Comparison of ENCODE assay signal across 13 cellular contexts in genomic region chr15:29736745-29737023, GRCh38.
DNase-seq lines count a peak whose midpoint lies in the region; ATAC-seq, FAIRE-seq and TF ChIP-seq lines count a peak whose summit lies in the region.
"Had no signal": no experiment of that assay in that cellular context is flagged by ENCODE, and none has a peak within 500 bp of the region (broad histone marks: within the 10 kb centered on the region; RNA-seq: fewer than 3 reads in every experiment).

No MANE protein-coding gene starts in this region.

- in situ Hi-C loops in ACHN (cut with HindIII; ENCODE audit: low pct_ligation_motif_present, low pct_unique_long_range_greater_than_20kb, low sequenced_read_pairs) = no loop called here

- H3K4me3 ChIP-seq in bronchial epithelial cell (ENCODE audit: low read depth, low read length) (no peak overlapping the region), kidney epithelial cell (ENCODE audit: low read depth, low read length) (no peak overlapping the region), testis (no peak overlapping the region)
- H3K4me3 ChIP-seq: GM12878 had no signal

- peaks cover 8% of the 10 kb centered on the region for H3K4me1 Mint-ChIP-seq in activated T-cell treated with anti-CD3 and anti-CD28 coated beads, Interleukin-2, amount 50 U/mL, for 72 hours (ENCODE audit: low read depth)

- H3K27ac Mint-ChIP-seq in activated T-cell treated with anti-CD3 and anti-CD28 coated beads, Interleukin-2, amount 50 U/mL, for 72 hours = no peak overlapping the region

- no peaks in the 10 kb centered on the region for H3K9me3 ChIP-seq in testis

- peak; percentile 76 for DNase-seq in ACHN
- DNase-seq in HTR-8/SVneo (ENCODE audit: insufficient read length, low spot score) = peak; percentile 26
- peak; percentile 81 for DNase-seq in bronchial epithelial cell (ENCODE audit: low read depth)
- DNase-seq in kidney epithelial cell (ENCODE audit: low read depth) = peak; percentile 50
- no peak for DNase-seq in activated effector memory CD4-positive, alpha-beta T cell treated with anti-CD3 and anti-CD28 coated beads, Interleukin-2, amount 50 U/mL, for 16 hours
- no peak for DNase-seq in activated CD4-positive, alpha-beta T cell treated with anti-CD3 and anti-CD28 coated beads for 48 hours
- no peak for DNase-seq in testis
- DNase-seq in activated T-cell treated with anti-CD3 and anti-CD28 coated beads, Interleukin-2, amount 50 U/mL, for 72 hours = no peak
- DNase-seq: aorta, hippocampal formation, NCI-H1930, SHP77 treated with DMSO at 0.1 percent for 48 hours had no signal

- no peaks in the 10 kb centered on the region for H3K27me3 ChIP-seq in bronchial epithelial cell (ENCODE audit: control insufficient read depth, insufficient read depth, low read length)
- H3K27me3 ChIP-seq in kidney epithelial cell (ENCODE audit: control insufficient read depth, insufficient read depth, low read length) = no peaks in the 10 kb centered on the region
- H3K27me3 ChIP-seq in testis = no peaks in the 10 kb centered on the region

- peaks cover 12% of the 10 kb centered on the region for H3K36me3 ChIP-seq in bronchial epithelial cell (ENCODE audit: control insufficient read depth, insufficient read depth, low read length)
- no peaks in the 10 kb centered on the region for H3K36me3 ChIP-seq in kidney epithelial cell (ENCODE audit: control insufficient read depth, insufficient read depth, low read length)
- no peaks in the 10 kb centered on the region for H3K36me3 ChIP-seq in testis (ENCODE audit: low read depth, missing control alignments)

- ATAC-seq in activated T-cell treated with anti-CD3 and anti-CD28 coated beads, Interleukin-2, amount 50 U/mL, for 72 hours (replicated peaks in 1 of 2) = no peak

- TF ChIP-seq POLR2A in testis (IDR thresholded peaks at IDR 0.05) = no peak

- TF ChIP-seq CTCF in bronchial epithelial cell (IDR thresholded peaks at IDR 0.05; ENCODE audit: insufficient read depth, low read length, severe bottlenecking) (no peak), kidney epithelial cell (IDR thresholded peaks at IDR 0.05; ENCODE audit: insufficient read depth, low read length, poor library complexity, severe bottlenecking) (no peak), testis (IDR thresholded peaks at IDR 0.05) (no peak)

- 80 to 90% methylated on average over 2 of the region's 2 CpGs for WGBS in testis, 2 donors

- FAIRE-seq in HTR-8/SVneo (lab: Jason Lieb, UNC) = no peak
- no peak for FAIRE-seq in bronchial epithelial cell (lab: Jason Lieb, UNC)
- FAIRE-seq: GM12878 had no signal

- H3K4me3 Mint-ChIP-seq in activated T-cell treated with anti-CD3 and anti-CD28 coated beads, Interleukin-2, amount 50 U/mL, for 72 hours = no peak overlapping the region

- no peaks in the 10 kb centered on the region for H3K9me3 Mint-ChIP-seq in activated T-cell treated with anti-CD3 and anti-CD28 coated beads, Interleukin-2, amount 50 U/mL, for 72 hours

- H3K4me1 ChIP-seq in testis = no peaks in the 10 kb centered on the region

- intact Hi-C loops in testis (cut with DNase I; ENCODE audit: low total_unique reads) = no loop called here

- no peak overlapping the region for H3K27ac ChIP-seq in testis

- H3K36me3 Mint-ChIP-seq in activated T-cell treated with anti-CD3 and anti-CD28 coated beads, Interleukin-2, amount 50 U/mL, for 72 hours (ENCODE audit: insufficient read depth in 2 of 2) = no peaks in the 10 kb centered on the region

- H3K27me3 Mint-ChIP-seq in activated T-cell treated with anti-CD3 and anti-CD28 coated beads, Interleukin-2, amount 50 U/mL, for 72 hours (ENCODE audit: low read depth) = peaks cover 22% of the 10 kb centered on the region

Comparison
In these comparisons a context has a peak if more than half of its experiments do, and no peak if none do; other contexts are left out.
1. DNase-seq: peak in ACHN (single experiment), HTR-8/SVneo (single experiment), bronchial epithelial cell (single experiment) and kidney epithelial cell (single experiment); none in activated effector memory CD4-positive, alpha-beta T cell treated with anti-CD3 and anti-CD28 coated beads, Interleukin-2, amount 50 U/mL, for 16 hours (single experiment), activated CD4-positive, alpha-beta T cell treated with anti-CD3 and anti-CD28 coated beads for 48 hours (single experiment), testis (single experiment) and activated T-cell treated with anti-CD3 and anti-CD28 coated beads, Interleukin-2, amount 50 U/mL, for 72 hours (0 of 2).